Comparison of ENCODE assay signal across 20 cellular contexts in genomic region chr7:55343860-55344606, GRCh38. TPM values are rescaled to one million over a fixed set of nuclear protein-coding genes. Genes with fewer than 3 reads are reported as not detected.
A peak's percentile ranks its signal among the peaks of the same experiment; 100 is the strongest.
DNase-seq lines count a peak whose midpoint lies in the region; ATAC-seq, FAIRE-seq and TF ChIP-seq lines count a peak whose summit lies in the region.
"Had no signal": no experiment of that assay in that cellular context is flagged by ENCODE, and none has a peak within 500 bp of the region (broad histone marks: within the 10 kb centered on the region; RNA-seq: fewer than 3 reads in every experiment).

No MANE protein-coding gene starts in this region.

- TF ChIP-seq CTCF in 22Rv1 (IDR thresholded peaks at IDR 0.05) (peak; percentile 67), GM23338 (conservative IDR thresholded peaks at IDR 0.05; ENCODE audit: low read depth in 2 of 2) (peak; percentile 16 to 22; a peak in 1 of 4 replicates), K562 (IDR thresholded peaks at IDR 0.05 in 2 of 3, conservative IDR thresholded peaks at IDR 0.05 in 1 of 3; ENCODE audit: insufficient read depth in 2 of 3, low read depth in 1 of 3, low read length in 3 of 3) (no peak)

- H3K27ac ChIP-seq in 22Rv1: no peak overlapping the region
- H3K27ac ChIP-seq in GM23338 (ENCODE audit: low read depth): no peak overlapping the region
- H3K27ac ChIP-seq in K562 (ENCODE audit: extremely low read depth, low read depth, low read length): no peak overlapping the region
- no peak overlapping the region for H3K27ac ChIP-seq in neuronal stem cell (replicated peaks; ENCODE audit: low read length)

- ATAC-seq in GM23338 (peak; percentile 19), K562 (peak; percentile 39; the same call in 2 of the 3 replicates), GM21737 (IDR thresholded peaks at IDR 0.05; ENCODE audit: unreplicated experiment) (no peak)
- ATAC-seq: GM12878, HCT116 had no signal

- intact Hi-C loops in K562 (cut with micrococcal nuclease): no loop called here

- H3K4me2 ChIP-seq in GM23338 (no peak overlapping the region), K562 (ENCODE audit: insufficient read depth, low read length) (no peak overlapping the region), neuronal stem cell (ENCODE audit: insufficient read depth, low read length, poor library complexity, severe bottlenecking) (no peak overlapping the region)

- H3K27me3 ChIP-seq in GM23338 (ENCODE audit: insufficient read depth) (no peaks in the 10 kb centered on the region), K562 (ENCODE audit: control insufficient read depth in 2 of 2, insufficient read depth in 2 of 2, low read length in 2 of 2) (peaks cover 0 to 5% of the 10 kb centered on the region in 2 experiments; a peak in 1 of 5 replicates), neuronal stem cell (ENCODE audit: control insufficient read depth in 3 of 3, insufficient read depth in 3 of 3, low read depth in 1 of 3, low read length in 3 of 3) (no peaks in the 10 kb centered on the region)

- H3K4me3 ChIP-seq in GM23338: no peak overlapping the region
- no peak overlapping the region for H3K4me3 ChIP-seq in K562
- no peak overlapping the region for H3K4me3 ChIP-seq in neuronal stem cell (ENCODE audit: low read length in 2 of 2)
- H3K4me3 ChIP-seq: GM12878 had no signal

- peak overlapping the region; percentile 85 for H4K91ac ChIP-seq in neuronal stem cell (ENCODE audit: low read depth, low read length, poor library complexity)

- no peaks in the 10 kb centered on the region for H3K79me1 ChIP-seq in neuronal stem cell (ENCODE audit: low read depth, low read length)

- no peaks in the 10 kb centered on the region for H3K36me3 Mint-ChIP-seq in GM23338 (ENCODE audit: low read depth)

- H3K9me3 Mint-ChIP-seq in GM23338: no peaks in the 10 kb centered on the region; the same call in 2 of the 3 replicates
- H3K9me3 Mint-ChIP-seq: CD4-positive, alpha-beta T cell had no signal

- CTCF ChIA-PET in K562 (lab: Yijun Ruan, JAX; ENCODE audit: low intra/inter-chr PET ratio): no interaction called here

- H2BK12ac ChIP-seq in neuronal stem cell (ENCODE audit: low read length): no peak overlapping the region

- no peak for TF ChIP-seq POLR2A in K562 (conservative IDR thresholded peaks at IDR 0.05)

- no TSS peak for BruUV-seq in K562 (replicated peaks; lab: Mats Ljungman, UMichigan)

- DNase-seq in GM23338 (ENCODE audit: low spot score) (peak; percentile 32), K562 (ENCODE audit: extremely low read depth in 1 of 4, low spot score in 3 of 4) (no peak), neuronal stem cell (ENCODE audit: low spot score) (no peak), HUDEP-2 (lab: John Stamatoyannopoulos, UW; ENCODE audit: unreplicated experiment in 76 of 76) (no peak), HPDE6-E6E7 (ENCODE audit: extremely low spot score) (no peak), DMS 273 (lab: John Stamatoyannopoulos, UW; ENCODE audit: unreplicated experiment) (no peak)
- DNase-seq: C1 segment of cervical spinal cord; Calu3; CD4-positive, alpha-beta T cell; DND-41; IMR-90; KG1 had no signal

- H3K4ac ChIP-seq in neuronal stem cell (ENCODE audit: low read length): no peak overlapping the region

- TF ChIP-seq RAD21 in K562 (CRISPR knock-in tag; conservative IDR thresholded peaks at IDR 0.05 in 1 of 2, IDR thresholded peaks at IDR 0.05 in 1 of 2): no peak

- H3K9ac ChIP-seq in K562 (ENCODE audit: insufficient read depth in 1 of 2, low read depth in 2 of 2, low read length in 2 of 2): no peak overlapping the region
- H3K9ac ChIP-seq in neuronal stem cell (ENCODE audit: low read depth, low read length, poor library complexity): peak overlapping the region; percentile 44

- no peaks in the 10 kb centered on the region for H3K9me1 ChIP-seq in K562 (ENCODE audit: control insufficient read depth, insufficient read depth, low read length)

- H3K23ac ChIP-seq in neuronal stem cell (ENCODE audit: low read depth, low read length, poor library complexity): peak overlapping the region; percentile 73

- peak overlapping the region; percentile 1 for H3K18ac ChIP-seq in neuronal stem cell (ENCODE audit: low read length)

- peak overlapping the region; percentile 74 for H2AK5ac ChIP-seq in neuronal stem cell (ENCODE audit: low read depth, low read length)

- TF ChIP-seq EP300 in K562 (IDR thresholded peaks at IDR 0.05; ENCODE audit: low read length): no peak

- POLR2A ChIA-PET in K562 (lab: Yijun Ruan, JAX): interaction anchor here (0.5 to 0.9 kb wide), 4 partner anchors 14 to 24 kb away, joined by 3 read pairs; no protein-coding TSS in a partner anchor

- 49% methylated on average over 28 of the region's 47 CpGs for WGBS in K562 (ENCODE audit: insufficient coverage, low coverage, missing lambda C conversion rate)
- no CpG with 5 or more reads among the region's 47 CpGs for WGBS in neuronal stem cell (ENCODE audit: extremely low coverage in 2 of 2, insufficient read length in 2 of 2, insufficient replicate concordance in 1 of 2), 2 donors

- H2AFZ ChIP-seq in GM23338 (no peak overlapping the region), K562 (ENCODE audit: low read depth, low read length) (peak overlapping the region; percentile 78; the same call in 1 of the 2 replicates), neuronal stem cell (ENCODE audit: low read length) (no peak overlapping the region)

- H3K36me3 ChIP-seq in GM23338 (ENCODE audit: insufficient read depth) (no peaks in the 10 kb centered on the region), K562 (ENCODE audit: control insufficient read depth, insufficient read depth, low read length) (no peaks in the 10 kb centered on the region), neuronal stem cell (replicated peaks in 1 of 2; ENCODE audit: control insufficient read depth in 2 of 2, insufficient read depth in 2 of 2, low read length in 2 of 2) (no peaks in the 10 kb centered on the region)

- H3K79me2 ChIP-seq in GM23338 (replicated peaks; ENCODE audit: insufficient read depth): no peaks in the 10 kb centered on the region
- no peaks in the 10 kb centered on the region for H3K79me2 ChIP-seq in K562 (ENCODE audit: control insufficient read depth, insufficient read depth, low read length)

- H3K4me1 ChIP-seq in GM23338 (ENCODE audit: insufficient read depth) (no peaks in the 10 kb centered on the region), K562 (replicated peaks in 1 of 2; ENCODE audit: control insufficient read depth in 2 of 2, insufficient read depth in 2 of 2, low read length in 2 of 2) (peaks cover 9 to 27% of the 10 kb centered on the region in 2 experiments; a peak in 3 of 5 replicates), neuronal stem cell (ENCODE audit: control insufficient read depth in 2 of 2, insufficient read depth in 1 of 2, low read depth in 1 of 2, low read length in 2 of 2) (no peaks in the 10 kb centered on the region)

- no peaks in the 10 kb centered on the region for H3F3A ChIP-seq in GM23338 (replicated peaks; ENCODE audit: low read depth)

- H3K4me3 Mint-ChIP-seq in GM23338: no peak overlapping the region
- H3K4me3 Mint-ChIP-seq: B cell; CD4-positive, alpha-beta T cell had no signal

- no peak overlapping the region for H2BK15ac ChIP-seq in neuronal stem cell (ENCODE audit: low read length)

- no peak overlapping the region for H4K8ac ChIP-seq in neuronal stem cell (ENCODE audit: low read depth, low read length)

- no peak overlapping the region for H3K27ac Mint-ChIP-seq in GM23338
- H3K27ac Mint-ChIP-seq: B cell; CD4-positive, alpha-beta T cell had no signal

- H3K4me1 Mint-ChIP-seq in GM23338: peaks cover 6% of the 10 kb centered on the region
- H3K4me1 Mint-ChIP-seq: B cell had no signal

- H2BK120ac ChIP-seq in neuronal stem cell (ENCODE audit: low read depth, low read length): no peak overlapping the region

- H3K9me3 ChIP-seq in K562 (replicated peaks; ENCODE audit: control insufficient read depth, insufficient read depth, low read depth, low read length) (no peaks in the 10 kb centered on the region), neuronal stem cell (replicated peaks in 1 of 2; ENCODE audit: control insufficient read depth in 2 of 2, insufficient read depth in 1 of 2, low read depth in 1 of 2, low read length in 2 of 2) (no peaks in the 10 kb centered on the region)

- FAIRE-seq in K562 (lab: Jason Lieb, UNC): no peak
- FAIRE-seq: A204.1, GM12878, GM18507, H1 had no signal

- peaks cover 8% of the 10 kb centered on the region for H3K27me3 Mint-ChIP-seq in GM23338 (ENCODE audit: insufficient read depth, low read depth, poor library complexity)

- no peaks in the 10 kb centered on the region for H3K9me2 ChIP-seq in GM23338 (ENCODE audit: insufficient read depth)

- H2BK5ac ChIP-seq in neuronal stem cell (ENCODE audit: low read length): no peak overlapping the region

- H4K20me1 ChIP-seq in GM23338 (replicated peaks; ENCODE audit: insufficient read depth) (no peaks in the 10 kb centered on the region), K562 (replicated peaks; ENCODE audit: control insufficient read depth, insufficient read depth, low read length) (no peaks in the 10 kb centered on the region)

- peak overlapping the region; percentile 90 for H3K14ac ChIP-seq in neuronal stem cell (ENCODE audit: low read length)

- in situ Hi-C loops in K562 (cut with MboI): no loop called here

TF ChIP-seq in GM23338, 12 proteins besides CTCF, POLR2A, EP300 and RAD21 (continues in another document):
- TF ChIP-seq STAT1 (IDR thresholded peaks at IDR 0.05; ENCODE audit: unreplicated experiment): no peak

TF ChIP-seq in K562, 482 proteins besides CTCF, POLR2A, EP300 and RAD21 (continues in another document):
- no peak for TF ChIP-seq KDM5B (IDR thresholded peaks at IDR 0.05; ENCODE audit: insufficient replicate concordance, low read depth, low read length)

RNA-seq across cellular contexts. Expression of gene LANCL2, which starts 21.1 kb away (rescaled TPM):
- 9.8 and 10.7 TPM in 2 replicates for total RNA-seq in GM23338 (2014; rRNA removed; shearing (Covaris generic))
- polyA plus RNA-seq in GM23338 (2016; fragmentation: Nextera tagmentation; extraction: Ambion mirVana) (7.3 and 7.9 TPM in 2 replicates), K562 (2011; rRNA removed) (12.2 and 13.5 TPM in 2 replicates), K562 (2014; fragmentation: Illumina TruSeq; extraction: Trizol) (10.4 and 13.3 TPM in 2 replicates), K562 (2014; fragmentation: Nextera tagmentation; extraction: Ambion mirVana) (1 to 10 TPM; 5.3 to 6.1 TPM), K562 (2014; rRNA removed) (11.2 and 15.2 TPM in 2 replicates)
- 3.0 and 4.2 TPM in 2 replicates for total RNA-seq in K562 (2011; cell fraction: chromatin; rRNA removed; ENCODE audit: low replicate concordance)
- total RNA-seq in K562 (2011; cell fraction: nucleolus; rRNA removed): 1.7 and 4.2 TPM in 2 replicates
- 3.9 and 5.8 TPM in 2 replicates for total RNA-seq in K562 (2011; cell fraction: nucleoplasm; rRNA removed)
- total RNA-seq in K562 (2014; rRNA removed) (16.0 and 18.5 TPM in 2 replicates), K562 (2014; rRNA removed; fragmentation: Illumina TruSeq; extraction: Trizol) (12.5 and 13.0 TPM in 2 replicates), K562 (2015; rRNA removed; fragmentation: Illumina TruSeq; extraction: Trizol) (13.6 and 13.8 TPM in 2 replicates), K562 (2021) (13.9 and 16.1 TPM in 2 replicates)
- 8.6 and 14.3 TPM in 2 replicates for polyA plus RNA-seq in K562 (2011; cell fraction: cytosol; rRNA removed)
- 6.9 and 7.9 TPM in 2 replicates for polyA plus RNA-seq in K562 (2011; cell fraction: nucleus; rRNA removed)
- 5.5 and 13.7 TPM in 2 replicates for polyA plus RNA-seq in K562 (2012)
- 15.3 and 17.1 TPM in 2 replicates for polyA minus RNA-seq in K562 (2011; rRNA and poly(A)+ RNA removed)
- polyA minus RNA-seq in K562 (2011; cell fraction: cytosol; rRNA and poly(A)+ RNA removed): 4.9 and 8.9 TPM in 2 replicates
- polyA minus RNA-seq in K562 (2011; cell fraction: nucleus; rRNA and poly(A)+ RNA removed): 1.6 and 1.8 TPM in 2 replicates
- polyA plus RNA-seq in neuronal stem cell (2013, experiment 1 of 2): 4.8 TPM
- 5.3 TPM for polyA plus RNA-seq in neuronal stem cell (2013, experiment 2 of 2)

Comparison
In these comparisons a context has a peak if more than half of its experiments do, and no peak if none do; other contexts are left out.
1. CTCF ChIP-seq: peak in 22Rv1 (single experiment) and GM23338 (2 of 2); none in K562 (0 of 3).